Comparison of ENCODE assay signal across 13 cellular contexts in the genomic region with DNA sequence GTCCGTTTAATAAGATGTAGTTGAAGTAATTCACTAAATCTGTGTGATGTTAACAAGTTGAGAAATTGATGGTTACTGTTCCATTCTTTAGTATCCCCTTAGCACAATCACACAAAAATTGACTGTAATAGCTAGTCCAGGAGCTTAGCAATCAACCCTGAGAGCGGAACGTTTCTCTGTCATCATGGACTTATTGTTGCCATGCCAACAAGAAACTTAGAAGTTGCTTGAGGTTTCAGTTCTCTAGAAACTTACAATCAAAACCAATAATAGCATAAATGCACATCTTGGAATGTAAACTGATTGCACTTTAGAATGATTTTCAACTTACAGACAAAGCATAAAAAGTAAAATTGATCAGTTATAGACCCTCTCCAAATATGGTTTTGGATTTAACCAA.
A peak's percentile ranks its signal among the peaks of the same experiment; 100 is the strongest.
DNase-seq lines count a peak whose midpoint lies in the region; ATAC-seq and TF ChIP-seq lines count a peak whose summit lies in the region.
"Had no signal": no experiment of that assay in that cellular context is flagged by ENCODE, and none has a peak within 500 bp of the region (broad histone marks: within the 10 kb centered on the region; RNA-seq: fewer than 3 reads in every experiment).

No MANE protein-coding gene starts in this region.

- ATAC-seq in GM18870 (IDR thresholded peaks at IDR 0.05; ENCODE audit: unreplicated experiment) (peak; percentile 74), GM21619 (IDR thresholded peaks at IDR 0.05; ENCODE audit: unreplicated experiment) (peak; percentile 77), HG03175 (IDR thresholded peaks at IDR 0.05; ENCODE audit: unreplicated experiment) (peak; percentile 90)
- ATAC-seq: GM23338; natural killer cell treated with Interleukin-12 subunit alpha and Interleukin-12 subunit beta and Interleukin-15 and Interleukin-18, amount 100 ng/mL, for 72 hours had no signal

- H3K27ac Mint-ChIP-seq in HFFc6: no peak overlapping the region
- H3K27ac Mint-ChIP-seq: GM23338; natural killer cell treated with Interleukin-12 subunit alpha and Interleukin-12 subunit beta and Interleukin-15 and Interleukin-18, amount 100 ng/mL, for 72 hours had no signal

- peaks cover 16% of the 10 kb centered on the region for H3K9me3 Mint-ChIP-seq in HFFc6

- no peak for TF ChIP-seq CTCF in HFFc6 (IDR thresholded peaks at IDR 0.05)

- H3K36me3 Mint-ChIP-seq in HFFc6 (ENCODE audit: low read depth): peaks cover 7% of the 10 kb centered on the region; the same call in 1 of the 2 replicates
- H3K36me3 Mint-ChIP-seq: natural killer cell treated with Interleukin-12 subunit alpha and Interleukin-12 subunit beta and Interleukin-15 and Interleukin-18, amount 100 ng/mL, for 72 hours had no signal

- DNase-seq in fibroblast of peridontal ligament (ENCODE audit: extremely low read depth): peak; percentile 28
- no peak for DNase-seq in HFFc6
- no peak for DNase-seq in Ammon's horn (ENCODE audit: low spot score)
- no peak for DNase-seq in NCI-H128 (lab: John Stamatoyannopoulos, UW; ENCODE audit: unreplicated experiment)
- DNase-seq in NK-92 treated with Interleukin-12 subunit alpha and Interleukin-12 subunit beta, amount 100 ng/mL, for 24 hours (lab: John Stamatoyannopoulos, UW): no peak
- DNase-seq: amygdala, NCI-H1092 treated with DMSO at 0.1 percent for 48 hours, Right ventricle myocardium superior had no signal

- H3K4me3 Mint-ChIP-seq in HFFc6: no peak overlapping the region
- H3K4me3 Mint-ChIP-seq: GM23338; natural killer cell treated with Interleukin-12 subunit alpha and Interleukin-12 subunit beta and Interleukin-15 and Interleukin-18, amount 100 ng/mL, for 72 hours had no signal

- peaks cover 6% of the 10 kb centered on the region; the same call in 1 of the 2 replicates for H3K4me1 Mint-ChIP-seq in HFFc6 (ENCODE audit: low read depth)
- H3K4me1 Mint-ChIP-seq: GM23338 had no signal

- H3K27me3 Mint-ChIP-seq in HFFc6 (ENCODE audit: insufficient read depth): peaks cover 28% of the 10 kb centered on the region
